Comparison of ENCODE assay signal across 8 cellular contexts in genomic region chr19:35741216-35741541, GRCh38. TPM values are rescaled to one million over a fixed set of nuclear protein-coding genes. Genes with fewer than 3 reads are reported as not detected.
DNase-seq lines count a peak whose midpoint lies in the region; ATAC-seq and TF ChIP-seq lines count a peak whose summit lies in the region.

No MANE protein-coding gene starts in this region.

- DNase-seq in Karpas-422 (no peak), colonic mucosa (no peak), hippocampal formation (lab: John Stamatoyannopoulos, UW) (no peak), foreskin melanocyte (no peak), NCI-H2227 treated with DMSO at 0.1 percent for 48 hours (lab: John Stamatoyannopoulos, UW) (no peak)

- peaks cover 12% of the 10 kb centered on the region for H3K79me2 ChIP-seq in Karpas-422 (ENCODE audit: low read length)

- H3K36me3 ChIP-seq in BLaER1 (peaks cover 33% of the 10 kb centered on the region), Karpas-422 (ENCODE audit: insufficient read depth, low read length) (no peaks in the 10 kb centered on the region), colonic mucosa (no peaks in the 10 kb centered on the region)

- H3K9me2 ChIP-seq in Karpas-422 (replicated peaks; ENCODE audit: insufficient read depth, low read length) = no peaks in the 10 kb centered on the region

- no peak overlapping the region for H2AFZ ChIP-seq in Karpas-422 (ENCODE audit: low read length)

- peaks cover 63% of the 10 kb centered on the region for H3K4me1 ChIP-seq in BLaER1
- H3K4me1 ChIP-seq in Karpas-422 (ENCODE audit: low read length) = peaks cover 42% of the 10 kb centered on the region
- H3K4me1 ChIP-seq in colonic mucosa = peaks cover 9% of the 10 kb centered on the region

- no peak for ATAC-seq in HG02678 (IDR thresholded peaks at IDR 0.05; ENCODE audit: unreplicated experiment)

- H3K36me3 Mint-ChIP-seq in nephron (ENCODE audit: low read depth) = peaks cover 13% of the 10 kb centered on the region

- H3K27me3 ChIP-seq in BLaER1 (no peaks in the 10 kb centered on the region), Karpas-422 (ENCODE audit: low read length) (no peaks in the 10 kb centered on the region), colonic mucosa (no peaks in the 10 kb centered on the region)

- H3K4me3 ChIP-seq in BLaER1 = peak overlapping the region; percentile 71
- peak overlapping the region; percentile 90 for H3K4me3 ChIP-seq in Karpas-422 (ENCODE audit: low read length)
- peak overlapping the region; percentile 66 for H3K4me3 ChIP-seq in colonic mucosa

- peaks cover 40% of the 10 kb centered on the region for H4K20me1 ChIP-seq in BLaER1
- no peaks in the 10 kb centered on the region for H4K20me1 ChIP-seq in Karpas-422 (ENCODE audit: insufficient read depth, low read depth, low read length)

- peak overlapping the region; percentile 72 to 95 (median 89) for H3K27ac Mint-ChIP-seq in nephron

- H3K4me2 ChIP-seq in BLaER1 = peak overlapping the region; percentile 98
- peak overlapping the region; percentile 94 for H3K4me2 ChIP-seq in Karpas-422 (ENCODE audit: low read depth, low read length, poor library complexity, severe bottlenecking)

- H3K9ac ChIP-seq in BLaER1 (peak overlapping the region; percentile 76), Karpas-422 (ENCODE audit: low read length) (peak overlapping the region; percentile 74), colonic mucosa (ENCODE audit: low read depth in 2 of 2, low read length in 2 of 2) (peak overlapping the region; percentile 73 to 87)

- TF ChIP-seq CTCF in colonic mucosa (IDR thresholded peaks at IDR 0.05) (no peak), nephron (IDR thresholded peaks at IDR 0.05; ENCODE audit: unreplicated experiment in 3 of 3) (no peak)

- H3K4me1 Mint-ChIP-seq in nephron = peaks cover 25% of the 10 kb centered on the region

- intact Hi-C loops in colonic mucosa (cut with DNase I) = loop anchor here (10.0 kb wide), 1 partner anchor 194 kb away; the partner anchor contains the start of gene LRFN3

- peaks cover 7% of the 10 kb centered on the region for H3K27me3 Mint-ChIP-seq in nephron (ENCODE audit: low read depth)

- no peaks in the 10 kb centered on the region for H3K9me3 ChIP-seq in BLaER1
- H3K9me3 ChIP-seq in Karpas-422 (ENCODE audit: low read length) = no peaks in the 10 kb centered on the region
- H3K9me3 ChIP-seq in colonic mucosa = no peaks in the 10 kb centered on the region

- peak overlapping the region; percentile 81 to 90 (median 87) for H3K4me3 Mint-ChIP-seq in nephron

- no peaks in the 10 kb centered on the region for H3K9me3 Mint-ChIP-seq in nephron

- peak overlapping the region; percentile 88 for H3K27ac ChIP-seq in BLaER1
- peak overlapping the region; percentile 74 for H3K27ac ChIP-seq in Karpas-422 (ENCODE audit: low read length)
- H3K27ac ChIP-seq in colonic mucosa = peak overlapping the region; percentile 90

RNA-seq across cellular contexts. Expression of gene IGFLR1, which starts 1.1 kb away (rescaled TPM):
- total RNA-seq in Karpas-422 (2014; rRNA removed; shearing (Covaris generic); ENCODE audit: low replicate concordance) = 1.5 and 15.2 TPM in 2 replicates
- total RNA-seq in colonic mucosa = 1 to 10 TPM; 5.4 to 6.9 TPM

RNA-seq across cellular contexts. Expression of gene U2AF1L4, which starts 4.0 kb away (rescaled TPM):
- 31.7 and 50.4 TPM in 2 replicates for total RNA-seq in Karpas-422 (2014; rRNA removed; shearing (Covaris generic); ENCODE audit: low replicate concordance)
- total RNA-seq in colonic mucosa = 10 to 100 TPM; 14.9 to 18.7 TPM

RNA-seq across cellular contexts. Expression of gene PSENEN, which starts 4.3 kb away (rescaled TPM):
- 47.7 and 112 TPM in 2 replicates for total RNA-seq in Karpas-422 (2014; rRNA removed; shearing (Covaris generic); ENCODE audit: low replicate concordance)
- total RNA-seq in colonic mucosa = 10 to 100 TPM; 73.8 to 87.4 TPM

RNA-seq across cellular contexts. Expression of gene LIN37, which starts 7.2 kb away (rescaled TPM):
- total RNA-seq in Karpas-422 (2014; rRNA removed; shearing (Covaris generic); ENCODE audit: low replicate concordance) = 5.9 and 12.4 TPM in 2 replicates
- 1 to 10 TPM; 5.1 to 7.5 TPM for total RNA-seq in colonic mucosa

RNA-seq across cellular contexts. Expression of gene HSPB6, which starts 15.7 kb away (rescaled TPM):
- 0.18 and 1.5 TPM in 2 replicates for total RNA-seq in Karpas-422 (2014; rRNA removed; shearing (Covaris generic); ENCODE audit: low replicate concordance)
- 10 to 100 TPM in 1 of 2 donors, 1 to 10 TPM in 1; 6.3 to 23.6 TPM for total RNA-seq in colonic mucosa
